10 cellular contexts compared by ENCODE assay signal in genomic region chr19:46945668-46946067, GRCh38.
DNase-seq lines count a peak whose midpoint lies in the region; ATAC-seq and TF ChIP-seq lines count a peak whose summit lies in the region.
"Had no signal": no experiment of that assay in that cellular context is flagged by ENCODE, and none has a peak within 500 bp of the region (broad histone marks: within the 10 kb centered on the region; RNA-seq: fewer than 3 reads in every experiment).

No MANE protein-coding gene starts in this region.

- peak overlapping the region; percentile 3; the same call in 1 of the 2 replicates for H3K27ac ChIP-seq in SJCRH30
- H3K27ac ChIP-seq in fibroblast of lung (ENCODE audit: insufficient read depth, low read length) = peak overlapping the region; percentile 71
- peak overlapping the region; percentile 88 to 90 for H3K27ac ChIP-seq in thoracic aorta

- TF ChIP-seq CTCF in fibroblast of lung (conservative IDR thresholded peaks at IDR 0.05 in 1 of 2, IDR thresholded peaks at IDR 0.05 in 1 of 2; ENCODE audit: low read depth in 1 of 2, low read length in 2 of 2) (no peak), mucosa of descending colon (IDR thresholded peaks at IDR 0.05) (no peak), thoracic aorta (IDR thresholded peaks at IDR 0.05) (no peak)

- H3K4me1 Mint-ChIP-seq in activated T-helper 1 cell treated with anti-CD3 and anti-CD28 coated beads, Interleukin-12 subunit alpha, Interleukin-12 subunit beta, Interleukin-2, Interleukin-4 antibody, amounts not matched to agents 30 ng/mL and 10 ng/mL and 1 ng/mL, durations not matched to agents 14 hours and 24 hours and 36 hours (ENCODE audit: low read depth) = peaks cover 46% of the 10 kb centered on the region

- ATAC-seq in mucosa of descending colon = peak; percentile 24
- peak; percentile 46 for ATAC-seq in thoracic aorta (ENCODE audit: insufficient number of reproducible peaks, low FRiP score, low read depth)
- ATAC-seq in HG03196 (IDR thresholded peaks at IDR 0.05; ENCODE audit: unreplicated experiment) = no peak

- H3K9ac ChIP-seq in fibroblast of lung (ENCODE audit: insufficient read depth, low read length) = no peak overlapping the region

- H3K36me3 ChIP-seq in SJCRH30 (peaks cover 14% of the 10 kb centered on the region), fibroblast of lung (ENCODE audit: control insufficient read depth, insufficient read depth, low read length) (peaks cover 2% of the 10 kb centered on the region), mucosa of descending colon (ENCODE audit: low read depth) (no peaks in the 10 kb centered on the region), thoracic aorta (no peaks in the 10 kb centered on the region)

- H3K4me3 ChIP-seq in SJCRH30 (no peak overlapping the region), fibroblast of lung (replicated peaks in 1 of 4; ENCODE audit: control extremely low read depth in 1 of 4, insufficient read depth in 1 of 4, low read depth in 3 of 4, low read length in 4 of 4) (no peak overlapping the region), mucosa of descending colon (no peak overlapping the region), thoracic aorta (peak overlapping the region; percentile 56)

- peaks cover 21% of the 10 kb centered on the region for H3K4me1 ChIP-seq in SJCRH30
- peaks cover 19% of the 10 kb centered on the region for H3K4me1 ChIP-seq in fibroblast of lung (ENCODE audit: control insufficient read depth, extremely low read depth, insufficient read depth, low read length)
- peaks cover 52% of the 10 kb centered on the region for H3K4me1 ChIP-seq in mucosa of descending colon (ENCODE audit: low read depth)
- H3K4me1 ChIP-seq in thoracic aorta (ENCODE audit: control insufficient read depth in 1 of 2, low read depth in 2 of 2) = peaks cover 28 to 78% of the 10 kb centered on the region in 2 donors

- no peak overlapping the region for H3K27ac Mint-ChIP-seq in activated T-helper 1 cell treated with anti-CD3 and anti-CD28 coated beads, Interleukin-12 subunit alpha, Interleukin-12 subunit beta, Interleukin-2, Interleukin-4 antibody, amounts not matched to agents 30 ng/mL and 10 ng/mL and 1 ng/mL, durations not matched to agents 14 hours and 24 hours and 36 hours

- no peak overlapping the region for H2AFZ ChIP-seq in fibroblast of lung (ENCODE audit: low read length)

- H3K4me3 Mint-ChIP-seq in activated T-helper 1 cell treated with anti-CD3 and anti-CD28 coated beads, Interleukin-12 subunit alpha, Interleukin-12 subunit beta, Interleukin-2, Interleukin-4 antibody, amounts not matched to agents 30 ng/mL and 10 ng/mL and 1 ng/mL, durations not matched to agents 14 hours and 24 hours and 36 hours = no peak overlapping the region

- H4K20me1 ChIP-seq in fibroblast of lung (ENCODE audit: control insufficient read depth, extremely low read depth, insufficient read depth, low read length) = no peaks in the 10 kb centered on the region

- intact Hi-C loops in mucosa of descending colon (cut with DNase I, micrococcal nuclease) = loop anchor here in 1 of 2 donors (10.0 kb wide), 1 partner anchor 81 kb away; the partner anchor contains the start of gene ARHGAP35
- intact Hi-C loops in activated T-helper 1 cell treated with anti-CD3 and anti-CD28 coated beads, Interleukin-12 subunit alpha, Interleukin-12 subunit beta, Interleukin-2, Interleukin-4 antibody, amounts not matched to agents 30 ng/mL and 10 ng/mL and 1 ng/mL, durations not matched to agents 14 hours and 24 hours and 36 hours (cut with micrococcal nuclease) = no loop called here

- no peaks in the 10 kb centered on the region for H3K9me3 ChIP-seq in SJCRH30 (replicated peaks)
- H3K9me3 ChIP-seq in fibroblast of lung (ENCODE audit: control insufficient read depth, insufficient read depth, low read depth, low read length) = no peaks in the 10 kb centered on the region
- no peaks in the 10 kb centered on the region for H3K9me3 ChIP-seq in mucosa of descending colon
- H3K9me3 ChIP-seq in thoracic aorta = no peaks in the 10 kb centered on the region

- H3K27me3 Mint-ChIP-seq in activated T-helper 1 cell treated with anti-CD3 and anti-CD28 coated beads, Interleukin-12 subunit alpha, Interleukin-12 subunit beta, Interleukin-2, Interleukin-4 antibody, amounts not matched to agents 30 ng/mL and 10 ng/mL and 1 ng/mL, durations not matched to agents 14 hours and 24 hours and 36 hours (ENCODE audit: insufficient read depth) = no peaks in the 10 kb centered on the region

- H3K79me2 ChIP-seq in fibroblast of lung (ENCODE audit: control insufficient read depth, insufficient read depth, low read length) = peaks cover 19% of the 10 kb centered on the region

- H3K27me3 ChIP-seq in SJCRH30 (no peaks in the 10 kb centered on the region), fibroblast of lung (ENCODE audit: control insufficient read depth, insufficient read depth, low read length) (no peaks in the 10 kb centered on the region), thoracic aorta (replicated peaks; ENCODE audit: insufficient read depth) (no peaks in the 10 kb centered on the region)

- DNase-seq in SJCRH30 (no peak), fibroblast of lung (ENCODE audit: low read depth in 2 of 2) (peak in 1 of 2 donors; percentile 28), mucosa of descending colon (no peak), thoracic aorta (ENCODE audit: low spot score) (no peak), NCI-H1417 treated with DMSO at 0.1 percent for 48 hours (lab: John Stamatoyannopoulos, UW) (no peak)
- DNase-seq in activated T-helper 1 cell treated with anti-CD3 and anti-CD28 coated beads, Interleukin-12 subunit alpha, Interleukin-12 subunit beta, Interleukin-2, Interleukin-4 antibody, amounts not matched to agents 30 ng/mL and 10 ng/mL and 1 ng/mL, durations not matched to agents 14 hours and 24 hours and 36 hours (ENCODE audit: low spot score) = no peak
- DNase-seq in stimulated activated naive CD4-positive, alpha-beta T cell treated with Interleukin-2 at 50 U/mL for 16 hours (lab: John Stamatoyannopoulos, UW) = no peak
- DNase-seq: DMS153, NCI-H446 treated with DMSO at 0.1 percent for 48 hours had no signal

- peak overlapping the region; percentile 49 for H3K4me2 ChIP-seq in fibroblast of lung (ENCODE audit: extremely low read depth, insufficient read depth, low read length)

- peaks cover 18% of the 10 kb centered on the region for H3K36me3 Mint-ChIP-seq in activated T-helper 1 cell treated with anti-CD3 and anti-CD28 coated beads, Interleukin-12 subunit alpha, Interleukin-12 subunit beta, Interleukin-2, Interleukin-4 antibody, amounts not matched to agents 30 ng/mL and 10 ng/mL and 1 ng/mL, durations not matched to agents 14 hours and 24 hours and 36 hours (ENCODE audit: low read depth)

- H3K9me3 Mint-ChIP-seq in activated T-helper 1 cell treated with anti-CD3 and anti-CD28 coated beads, Interleukin-12 subunit alpha, Interleukin-12 subunit beta, Interleukin-2, Interleukin-4 antibody, amounts not matched to agents 30 ng/mL and 10 ng/mL and 1 ng/mL, durations not matched to agents 14 hours and 24 hours and 36 hours = no peaks in the 10 kb centered on the region

Comparison
In these comparisons a context has a peak if more than half of its experiments do, and no peak if none do; other contexts are left out.
1. H3K27ac ChIP-seq: peak in every context shown above with its lines; median percentile 89 in thoracic aorta; 71 in fibroblast of lung; 3 in SJCRH30.